ENCODE assay signal across 19 cellular contexts in genomic region chr5:1152771-1153282, GRCh38. TPM values are rescaled to one million over a fixed set of nuclear protein-coding genes. Genes with fewer than 3 reads are reported as not detected.
DNase-seq lines count a peak whose midpoint lies in the region; ATAC-seq and TF ChIP-seq lines count a peak whose summit lies in the region.
"Had no signal": no experiment of that assay in that cellular context is flagged by ENCODE, and none has a peak within 500 bp of the region (broad histone marks: within the 10 kb centered on the region; RNA-seq: fewer than 3 reads in every experiment).

No MANE protein-coding gene starts in this region.

- H3K4me3 Mint-ChIP-seq in IgD-negative memory B cell: peak overlapping the region; percentile 68 to 91 (median 82)
- peak overlapping the region; percentile 40 to 84 (median 76) for H3K4me3 Mint-ChIP-seq in immature natural killer cell
- no peak overlapping the region for H3K4me3 Mint-ChIP-seq in stimulated activated naive B cell treated with anti-CD40 and anti-IgM and Interleukin-4, amounts not matched to agents 10 μg/mL and 1 μg/mL and 100 μg/mL, for 72 hours
- H3K4me3 Mint-ChIP-seq: activated CD4-positive, alpha-beta memory T cell treated with anti-CD3 and anti-CD28 coated beads, Interleukin-2, amount 10 ng/mL, durations not matched to agents 7 days and 5 days had no signal

- peaks cover 21 to 35% (median 29%) of the 10 kb centered on the region in 3 donors for H3K4me1 Mint-ChIP-seq in IgD-negative memory B cell
- peaks cover 35 to 53% of the 10 kb centered on the region in 2 donors for H3K4me1 Mint-ChIP-seq in immature natural killer cell
- peaks cover 38 to 44% of the 10 kb centered on the region in 2 donors for H3K4me1 Mint-ChIP-seq in stimulated activated naive B cell treated with anti-CD40 and anti-IgM and Interleukin-4, amounts not matched to agents 10 μg/mL and 1 μg/mL and 100 μg/mL, for 72 hours

- H3K9me3 Mint-ChIP-seq in IgD-negative memory B cell (peaks cover 1 to 4% (median 4%) of the 10 kb centered on the region in 3 donors), immature natural killer cell (no peaks in the 10 kb centered on the region)
- H3K9me3 Mint-ChIP-seq in stimulated activated naive B cell treated with anti-CD40 and anti-IgM and Interleukin-4, amounts not matched to agents 10 μg/mL and 1 μg/mL and 100 μg/mL, for 72 hours: peaks cover 7 to 10% of the 10 kb centered on the region in 2 donors
- H3K9me3 Mint-ChIP-seq: activated CD4-positive, alpha-beta memory T cell treated with anti-CD3 and anti-CD28 coated beads, Interleukin-2, amount 10 ng/mL, durations not matched to agents 7 days and 5 days; activated T-helper 2 cell treated with anti-CD3 and anti-CD28 coated beads, Interferon-gamma antibody, Interleukin-2, Interleukin-4, amounts not matched to agents 10 μg/mL and 5 μg/mL and 100 μg/mL, durations not matched to agents 14 hours and 24 hours and 36 hours had no signal

- POLR2A ChIA-PET in Panc1 (lab: Charles Lee): interaction anchor here (0.7 kb wide), 1 partner anchor 50 kb away, joined by 3 read pairs; no protein-coding TSS in a partner anchor

- H4K20me1 ChIP-seq in BLaER1 treated with 17β-estradiol and CSF1 and Interleukin-3, amounts not matched to agents 10 nM and 100 nM: peaks cover 0 to 36% (median 7%) of the 10 kb centered on the region in 11 experiments; a peak in 11 of 22 replicates

- H3K36me3 Mint-ChIP-seq in IgD-negative memory B cell (peaks cover 6% of the 10 kb centered on the region), immature natural killer cell (no peaks in the 10 kb centered on the region)
- H3K36me3 Mint-ChIP-seq in stimulated activated naive B cell treated with anti-CD40 and anti-IgM and Interleukin-4, amounts not matched to agents 10 μg/mL and 1 μg/mL and 100 μg/mL, for 72 hours: peaks cover 7 to 8% of the 10 kb centered on the region in 2 donors

- BruUV-seq in Panc1 (replicated peaks; lab: Mats Ljungman, UMichigan): no TSS peak

- no peak overlapping the region for H3K9ac ChIP-seq in BLaER1 treated with 17β-estradiol and CSF1 and Interleukin-3, amounts not matched to agents 10 nM and 100 nM

- H3K27me3 Mint-ChIP-seq in IgD-negative memory B cell (peaks cover 22% of the 10 kb centered on the region), immature natural killer cell (ENCODE audit: low read depth in 3 of 3) (peaks cover 11 to 15% (median 11%) of the 10 kb centered on the region in 3 donors)
- peaks cover 18 to 37% of the 10 kb centered on the region in 2 donors for H3K27me3 Mint-ChIP-seq in stimulated activated naive B cell treated with anti-CD40 and anti-IgM and Interleukin-4, amounts not matched to agents 10 μg/mL and 1 μg/mL and 100 μg/mL, for 72 hours

- no peak for TF ChIP-seq CTCF in Panc1 (IDR thresholded peaks at IDR 0.05)

- DNase-seq in Panc1 (ENCODE audit: low read depth, low spot score) (no peak), immature natural killer cell (no peak), DMS114 treated with DMSO at 0.1 percent for 48 hours (lab: John Stamatoyannopoulos, UW; ENCODE audit: unreplicated experiment) (no peak), AML-193 (lab: John Stamatoyannopoulos, UW) (no peak)
- DNase-seq in stimulated activated naive B cell treated with anti-CD40 and anti-IgM and Interleukin-4, amounts not matched to agents 10 μg/mL and 1 μg/mL and 100 μg/mL, for 72 hours: no peak
- DNase-seq in stimulated activated naive CD4-positive, alpha-beta T cell (lab: John Stamatoyannopoulos, UW): no peak
- DNase-seq: activated CD4-positive, alpha-beta memory T cell treated with anti-CD3 and anti-CD28 coated beads, Interleukin-2, amount 10 ng/mL, durations not matched to agents 7 days and 5 days; BE2C; effector CD4-positive, alpha-beta T cell; gastrocnemius medialis; H7; NCI-H345; stimulated activated CD4-positive, alpha-beta T cell treated with anti-CD3 and anti-CD28 coated beads, Interleukin-4, amount 100 ng/mL, for 24 hours; stimulated activated naive CD4-positive, alpha-beta T cell treated with Interleukin-2 at 50 U/mL for 16 hours had no signal

- H3K36me3 ChIP-seq in BLaER1 treated with 17β-estradiol and CSF1 and Interleukin-3, amounts not matched to agents 10 nM and 100 nM: no peaks in the 10 kb centered on the region
- H3K36me3 ChIP-seq in Panc1 (ENCODE audit: control insufficient read depth, insufficient read depth, low read length): no peaks in the 10 kb centered on the region
- H3K36me3 ChIP-seq: BE2C, gastrocnemius medialis, vagina had no signal

- H3K4me2 ChIP-seq in BLaER1 treated with 17β-estradiol and CSF1 and Interleukin-3, amounts not matched to agents 10 nM and 100 nM: peak overlapping the region; percentile 5 to 90 (median 73); a peak in 18 of 22 replicates

- intact Hi-C loops in Panc1 (cut with micrococcal nuclease; ENCODE audit: unreplicated experiment): no loop called here

- H3K9me3 ChIP-seq in BLaER1 treated with 17β-estradiol and CSF1 and Interleukin-3, amounts not matched to agents 10 nM and 100 nM (replicated peaks in 1 of 11): peaks cover 9 to 12% (median 10%) of the 10 kb centered on the region in 11 experiments; a peak in 21 of 22 replicates
- H3K9me3 ChIP-seq in Panc1 (ENCODE audit: control insufficient read depth, insufficient read depth, low read depth, low read length): no peaks in the 10 kb centered on the region
- H3K9me3 ChIP-seq: gastrocnemius medialis, vagina had no signal

- peaks cover 49 to 71% (median 59%) of the 10 kb centered on the region in 11 experiments for H3K27me3 ChIP-seq in BLaER1 treated with 17β-estradiol and CSF1 and Interleukin-3, amounts not matched to agents 10 nM and 100 nM
- no peaks in the 10 kb centered on the region for H3K27me3 ChIP-seq in Panc1 (ENCODE audit: control insufficient read depth, insufficient read depth, low read length)

- no peak overlapping the region for H3K4me3 ChIP-seq in BLaER1 treated with 17β-estradiol and CSF1 and Interleukin-3, amounts not matched to agents 10 nM and 100 nM
- H3K4me3 ChIP-seq in Panc1 (ENCODE audit: low read depth in 2 of 2, low read length in 2 of 2): peak overlapping the region; percentile 1 to 6; a peak in 2 of 4 replicates
- H3K4me3 ChIP-seq: gastrocnemius medialis, vagina had no signal

- H3K27ac Mint-ChIP-seq in IgD-negative memory B cell (peak overlapping the region; percentile 95 to 99 (median 98)), immature natural killer cell (peak overlapping the region; percentile 65 to 92 (median 84))
- H3K27ac Mint-ChIP-seq in stimulated activated naive B cell treated with anti-CD40 and anti-IgM and Interleukin-4, amounts not matched to agents 10 μg/mL and 1 μg/mL and 100 μg/mL, for 72 hours: no peak overlapping the region
- H3K27ac Mint-ChIP-seq: activated CD4-positive, alpha-beta memory T cell treated with anti-CD3 and anti-CD28 coated beads, Interleukin-2, amount 10 ng/mL, durations not matched to agents 7 days and 5 days; activated T-helper 2 cell treated with anti-CD3 and anti-CD28 coated beads, Interferon-gamma antibody, Interleukin-2, Interleukin-4, amounts not matched to agents 10 μg/mL and 5 μg/mL and 100 μg/mL, durations not matched to agents 14 hours and 24 hours and 36 hours had no signal

- peaks cover 17 to 65% (median 38%) of the 10 kb centered on the region in 10 experiments; a peak in 19 of 20 replicates for H3K4me1 ChIP-seq in BLaER1 treated with 17β-estradiol and CSF1 and Interleukin-3, amounts not matched to agents 10 nM and 100 nM
- H3K4me1 ChIP-seq in Panc1 (ENCODE audit: control insufficient read depth, insufficient read depth, low read length): peaks cover 46% of the 10 kb centered on the region
- H3K4me1 ChIP-seq: BE2C, gastrocnemius medialis had no signal

- CTCF ChIA-PET in Panc1 (lab: Charles Lee): no interaction called here

- H3K27ac ChIP-seq in BLaER1 treated with 17β-estradiol and CSF1 and Interleukin-3, amounts not matched to agents 10 nM and 100 nM: no peak overlapping the region
- H3K27ac ChIP-seq in Panc1 (ENCODE audit: low read length): peak overlapping the region; percentile 86
- H3K27ac ChIP-seq: gastrocnemius medialis, vagina had no signal

- in situ Hi-C loops in Panc1 (cut with HindIII; ENCODE audit: low pct_unique_long_range_greater_than_20kb, low sequenced_read_pairs): no loop called here

- peak; percentile 64 for ATAC-seq in Panc1
- ATAC-seq in stimulated activated naive B cell treated with anti-CD40 and anti-IgM and Interleukin-4, amounts not matched to agents 10 μg/mL and 1 μg/mL and 100 μg/mL, for 72 hours (replicated peaks): no peak
- ATAC-seq: gastrocnemius medialis had no signal

RNA-seq across cellular contexts. Expression of gene SLC12A7, which starts 41.0 kb away (rescaled TPM):
- polyA plus RNA-seq in IgD-negative memory B cell (10.9 TPM), immature natural killer cell (10 to 100 TPM in 1 of 3 donors, 1 to 10 TPM in 2; 9.5 to 18.2 (median 9.7) TPM)
- total RNA-seq in Panc1 (2021; ENCODE audit: unreplicated experiment): 297 TPM
- polyA plus RNA-seq in Panc1 (2012; ENCODE audit: insufficient read length): 468 TPM

RNA-seq across cellular contexts. Expression of gene SLC6A19, which starts 48.6 kb away (rescaled TPM):
- polyA plus RNA-seq in IgD-negative memory B cell: not detected
- 0.23 TPM for total RNA-seq in Panc1 (2021; ENCODE audit: unreplicated experiment)
- 0.44 TPM for polyA plus RNA-seq in Panc1 (2012; ENCODE audit: insufficient read length)
- not detected for polyA plus RNA-seq in immature natural killer cell
- total RNA-seq: activated CD4-positive, alpha-beta memory T cell treated with anti-CD3 and anti-CD28 coated beads, Interleukin-2, amount 10 ng/mL, durations not matched to agents 7 days and 5 days; activated T-helper 2 cell treated with anti-CD3 and anti-CD28 coated beads, Interferon-gamma antibody, Interleukin-2, Interleukin-4, amounts not matched to agents 10 μg/mL and 5 μg/mL and 100 μg/mL, durations not matched to agents 14 hours and 24 hours and 36 hours; T-helper 2 cell treated with Interferon-gamma antibody and Interleukin-4, amounts not matched to agents 100 ng/mL and 5 ng/mL, for 36 hours; vagina had no signal

Comparison
In these comparisons a context has a peak if more than half of its experiments do, and no peak if none do; other contexts are left out.
1. H3K4me3 ChIP-seq: peak in Panc1 (2 of 2); none in BLaER1 treated with 17β-estradiol and CSF1 and Interleukin-3, amounts not matched to agents 10 nM and 100 nM (0 of 10).
2. H3K4me3 Mint-ChIP-seq: peak in IgD-negative memory B cell (4 of 4) and immature natural killer cell (5 of 5); none in stimulated activated naive B cell treated with anti-CD40 and anti-IgM and Interleukin-4, amounts not matched to agents 10 μg/mL and 1 μg/mL and 100 μg/mL, for 72 hours (0 of 2).